In the genomic region with DNA sequence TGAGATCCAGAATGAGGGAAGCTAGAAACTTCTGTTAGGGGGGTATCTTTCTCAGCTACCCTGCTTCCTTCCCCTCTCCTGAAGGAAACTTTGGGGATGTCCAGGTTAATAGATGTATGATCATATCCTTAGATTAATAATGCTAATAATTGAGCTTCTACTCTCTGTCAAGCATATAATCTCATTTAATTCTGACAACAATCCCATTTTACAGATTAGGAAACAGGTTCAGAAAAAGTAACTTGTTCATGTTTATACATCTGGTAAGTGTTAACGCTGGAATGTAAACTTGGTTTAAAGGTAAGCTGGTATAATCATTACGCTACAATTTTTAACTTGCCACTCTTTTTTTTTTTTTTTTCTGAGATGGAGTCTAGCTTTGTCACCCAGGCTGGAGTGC, we compare ENCODE assay signal across 11 cellular contexts. TPM values are rescaled to one million over a fixed set of nuclear protein-coding genes. Genes with fewer than 3 reads are reported as not detected.
"Had no signal": no experiment of that assay in that cellular context is flagged by ENCODE, and none has a peak within 500 bp of the region (broad histone marks: within the 10 kb centered on the region; RNA-seq: fewer than 3 reads in every experiment).

No MANE protein-coding gene starts in this region.

- ATAC-seq: GM23338 had no signal

- DNase-seq: H9, HCEC 1CT, HFFc6, IMR-90, KBM-7 had no signal

- H3K4me2 ChIP-seq: GM23338, KMS-11 had no signal

- H3K4me3 ChIP-seq: GM23338 had no signal

- FAIRE-seq: H1, H54 had no signal

- H3K4me3 Mint-ChIP-seq: GM23338, H9, HFFc6 had no signal

- H3K27ac Mint-ChIP-seq: GM23338, H9, HFFc6 had no signal

- H2AFZ ChIP-seq: GM23338 had no signal

- H3K9me3 Mint-ChIP-seq: GM23338, H9, HFFc6 had no signal

- H3K9ac ChIP-seq: KMS-11 had no signal

- H3K27ac ChIP-seq: HL-60, KMS-11 had no signal

RNA-seq across cellular contexts. Expression of gene TMEM269, which starts 1.7 kb away (rescaled TPM):
- total RNA-seq: HFFc6, HT1080, IMR-90 had no signal
- polyA plus RNA-seq: IMR-90 had no signal
